ENCODE assay signal across 9 cellular contexts in the genomic region with DNA sequence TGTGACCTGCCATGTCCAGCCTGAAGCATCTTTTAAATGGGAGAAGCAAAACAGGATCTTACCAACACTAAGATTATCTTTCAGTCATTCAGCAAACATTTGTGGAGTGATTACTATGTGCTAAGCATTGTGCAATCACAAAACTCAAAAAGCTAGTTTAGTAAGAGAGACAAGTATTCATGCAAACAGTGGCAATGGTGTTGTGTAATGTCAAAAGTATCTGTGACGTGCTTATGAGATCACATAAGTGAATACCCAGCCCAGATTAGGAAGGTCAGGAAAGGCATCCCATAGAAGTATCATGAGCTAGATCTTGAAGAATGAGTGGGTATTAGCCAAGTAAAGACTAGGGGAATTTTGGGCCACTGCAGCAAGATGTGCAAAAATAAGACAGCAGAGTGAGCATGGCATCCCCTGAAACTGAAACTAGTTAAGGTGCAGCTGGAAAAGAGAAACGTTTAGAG. TPM values are rescaled to one million over a fixed set of nuclear protein-coding genes. Genes with fewer than 3 reads are reported as not detected.
DNase-seq lines count a peak whose midpoint lies in the region; ATAC-seq, FAIRE-seq and TF ChIP-seq lines count a peak whose summit lies in the region.
"Had no signal": no experiment of that assay in that cellular context is flagged by ENCODE, and none has a peak within 500 bp of the region (broad histone marks: within the 10 kb centered on the region; RNA-seq: fewer than 3 reads in every experiment).

No MANE protein-coding gene starts in this region.

- no peak overlapping the region for H3K4me3 ChIP-seq in bronchial epithelial cell (ENCODE audit: low read depth, low read length)
- no peak overlapping the region for H3K4me3 ChIP-seq in small intestine (ENCODE audit: low read depth in 1 of 2, low read length in 2 of 2)

- no peaks in the 10 kb centered on the region for H3K27me3 Mint-ChIP-seq in natural killer cell treated with Interleukin-12 subunit alpha and Interleukin-12 subunit beta and Interleukin-15 and Interleukin-18, amount 100 ng/mL, for 72 hours
- no peaks in the 10 kb centered on the region for H3K27me3 Mint-ChIP-seq in natural killer cell (ENCODE audit: low read depth in 2 of 2)
- H3K27me3 Mint-ChIP-seq in immature natural killer cell (ENCODE audit: low read depth in 3 of 3): peaks cover 0 to 1% (median 0%) of the 10 kb centered on the region in 3 donors

- H3K27me3 ChIP-seq in bronchial epithelial cell (ENCODE audit: control insufficient read depth, insufficient read depth, low read length) (no peaks in the 10 kb centered on the region), small intestine (ENCODE audit: control insufficient read depth in 2 of 2, insufficient read depth in 2 of 2, low read length in 2 of 2) (no peaks in the 10 kb centered on the region)

- H3K9me3 ChIP-seq in small intestine (ENCODE audit: control insufficient read depth, low read depth): no peaks in the 10 kb centered on the region

- peak; percentile 57 to 63 for ATAC-seq in natural killer cell treated with Interleukin-12 subunit alpha and Interleukin-12 subunit beta and Interleukin-15 and Interleukin-18, amount 100 ng/mL, for 72 hours
- no peak for ATAC-seq in natural killer cell
- peak; percentile 41 for ATAC-seq in HG03439 (IDR thresholded peaks at IDR 0.05; ENCODE audit: unreplicated experiment)

- no peaks in the 10 kb centered on the region for H3K4me1 ChIP-seq in small intestine (ENCODE audit: control insufficient read depth in 2 of 2, insufficient read depth in 1 of 2, low read depth in 1 of 2, low read length in 1 of 2)

- DNase-seq in natural killer cell treated with Interleukin-12 subunit alpha and Interleukin-12 subunit beta and Interleukin-15 and Interleukin-18, amount 100 ng/mL, for 72 hours (ENCODE audit: low spot score): no peak
- DNase-seq in natural killer cell: no peak
- peak; percentile 93 for DNase-seq in bronchial epithelial cell (ENCODE audit: low read depth)
- DNase-seq in DMS153 (lab: John Stamatoyannopoulos, UW): no peak
- no peak for DNase-seq in HEK293T (ENCODE audit: extremely low spot score)
- DNase-seq in small intestine: no peak
- DNase-seq in immature natural killer cell: no peak
- DNase-seq: DND-41 had no signal

- peaks cover 13 to 14% of the 10 kb centered on the region in 2 donors for H3K4me1 Mint-ChIP-seq in natural killer cell treated with Interleukin-12 subunit alpha and Interleukin-12 subunit beta and Interleukin-15 and Interleukin-18, amount 100 ng/mL, for 72 hours (ENCODE audit: low read depth in 2 of 2)
- peaks cover 4 to 5% of the 10 kb centered on the region in 2 donors for H3K4me1 Mint-ChIP-seq in natural killer cell
- peaks cover 4 to 6% of the 10 kb centered on the region in 2 donors for H3K4me1 Mint-ChIP-seq in immature natural killer cell

- H3K27ac ChIP-seq in small intestine (ENCODE audit: low read depth in 1 of 2, low read length in 1 of 2): no peak overlapping the region

- CTCF ChIA-PET in HEK293T (lab: Yijun Ruan, JAX): no interaction called here

- POLR2A ChIA-PET in HEK293T (lab: Yijun Ruan, JAX): no interaction called here

- peak overlapping the region; percentile 57 to 69 for H3K27ac Mint-ChIP-seq in natural killer cell treated with Interleukin-12 subunit alpha and Interleukin-12 subunit beta and Interleukin-15 and Interleukin-18, amount 100 ng/mL, for 72 hours
- H3K27ac Mint-ChIP-seq in natural killer cell: no peak overlapping the region
- peak overlapping the region in 1 of 6 donors; percentile 55 for H3K27ac Mint-ChIP-seq in immature natural killer cell

- H3K36me3 Mint-ChIP-seq in natural killer cell treated with Interleukin-12 subunit alpha and Interleukin-12 subunit beta and Interleukin-15 and Interleukin-18, amount 100 ng/mL, for 72 hours: peaks cover 7% of the 10 kb centered on the region
- peaks cover 5% of the 10 kb centered on the region for H3K36me3 Mint-ChIP-seq in natural killer cell
- peaks cover 5 to 14% (median 9%) of the 10 kb centered on the region in 3 donors for H3K36me3 Mint-ChIP-seq in immature natural killer cell

- H3K4me3 Mint-ChIP-seq in natural killer cell treated with Interleukin-12 subunit alpha and Interleukin-12 subunit beta and Interleukin-15 and Interleukin-18, amount 100 ng/mL, for 72 hours: peak overlapping the region; percentile 5
- no peak overlapping the region for H3K4me3 Mint-ChIP-seq in natural killer cell
- no peak overlapping the region for H3K4me3 Mint-ChIP-seq in immature natural killer cell

- WGBS in small intestine, 3 donors: 42 to 46% (median 43%) methylated on average over 2 of the region's 2 CpGs

- no peaks in the 10 kb centered on the region for H3K9me3 Mint-ChIP-seq in natural killer cell treated with Interleukin-12 subunit alpha and Interleukin-12 subunit beta and Interleukin-15 and Interleukin-18, amount 100 ng/mL, for 72 hours
- no peaks in the 10 kb centered on the region for H3K9me3 Mint-ChIP-seq in natural killer cell
- no peaks in the 10 kb centered on the region for H3K9me3 Mint-ChIP-seq in immature natural killer cell

- no peak for TF ChIP-seq CTCF in natural killer cell (IDR thresholded peaks at IDR 0.05)
- no peak for TF ChIP-seq CTCF in bronchial epithelial cell (IDR thresholded peaks at IDR 0.05; ENCODE audit: insufficient read depth, low read length, severe bottlenecking)

- H3K36me3 ChIP-seq in bronchial epithelial cell (ENCODE audit: control insufficient read depth, insufficient read depth, low read length) (no peaks in the 10 kb centered on the region), small intestine (ENCODE audit: control insufficient read depth in 2 of 2, insufficient read depth in 2 of 2, low read length in 2 of 2) (peaks cover 0 to 4% of the 10 kb centered on the region in 2 donors)

- peak; percentile 32 for FAIRE-seq in bronchial epithelial cell (lab: Jason Lieb, UNC)
- FAIRE-seq in small intestine (lab: Jason Lieb, UNC): no peak

- intact Hi-C loops in natural killer cell (cut with micrococcal nuclease): no loop called here

TF ChIP-seq in HEK293T, 16 proteins besides CTCF, POLR2A, EP300 and RAD21:
- TF ChIP-seq FOXK2 (IDR thresholded peaks at IDR 0.05) (no peak), SUZ12 (IDR thresholded peaks at IDR 0.05) (no peak), FOXM1 (IDR thresholded peaks at IDR 0.05; ENCODE audit: borderline replicate concordance) (no peak), FOXA1 (IDR thresholded peaks at IDR 0.05) (no peak), BHLHE40 (IDR thresholded peaks at IDR 0.05; ENCODE audit: borderline replicate concordance) (no peak), TARDBP (IDR thresholded peaks at IDR 0.05) (no peak)

RNA-seq across cellular contexts. Expression of a gene that starts 32.1 kb away (rescaled TPM):
- total RNA-seq in natural killer cell treated with Interleukin-12 subunit alpha and Interleukin-12 subunit beta and Interleukin-15 and Interleukin-18, amount 100 ng/mL, for 72 hours: 10 to 100 TPM; 51.2 to 68.9 TPM
- total RNA-seq in natural killer cell (10 to 100 TPM; 83.3 to 88.5 (median 86.6) TPM), bronchial epithelial cell (27.1 and 39.2 TPM in 2 replicates)
- polyA plus RNA-seq in small intestine (10 to 100 TPM; 38.7 to 69.7 (median 50.5) TPM), immature natural killer cell (100 to 1,000 TPM; 128 to 155 (median 130) TPM)

RNA-seq across cellular contexts. Expression of a gene that starts 39.1 kb away (rescaled TPM):
- total RNA-seq in natural killer cell treated with Interleukin-12 subunit alpha and Interleukin-12 subunit beta and Interleukin-15 and Interleukin-18, amount 100 ng/mL, for 72 hours: 10 to 100 TPM; 12.1 to 12.4 TPM
- 1 to 10 TPM; 1.8 to 5.5 (median 3.8) TPM for total RNA-seq in natural killer cell
- total RNA-seq in bronchial epithelial cell: 1.3 and 2.0 TPM in 2 replicates
- 10 to 100 TPM; 48.6 to 55.9 (median 55.7) TPM for polyA plus RNA-seq in small intestine
- 1 to 10 TPM; 3.4 to 3.7 (median 3.6) TPM for polyA plus RNA-seq in immature natural killer cell

Comparison
In these comparisons a context has a peak if more than half of its experiments do, and no peak if none do; other contexts are left out.
1. ATAC-seq: peak in natural killer cell treated with Interleukin-12 subunit alpha and Interleukin-12 subunit beta and Interleukin-15 and Interleukin-18, amount 100 ng/mL, for 72 hours (2 of 2) and HG03439 (single experiment); none in natural killer cell (0 of 3).
2. H3K27ac Mint-ChIP-seq: peak in natural killer cell treated with Interleukin-12 subunit alpha and Interleukin-12 subunit beta and Interleukin-15 and Interleukin-18, amount 100 ng/mL, for 72 hours (2 of 2); none in natural killer cell (0 of 2).